In genomic region chr1:54016343-54017282, GRCh38 we compare ENCODE assay signal across 10 cellular contexts. TPM values are rescaled to one million over a fixed set of nuclear protein-coding genes. Genes with fewer than 3 reads are reported as not detected.
DNase-seq lines count a peak whose midpoint lies in the region; ATAC-seq, FAIRE-seq and TF ChIP-seq lines count a peak whose summit lies in the region.
"Had no signal": no experiment of that assay in that cellular context is flagged by ENCODE, and none has a peak within 500 bp of the region (broad histone marks: within the 10 kb centered on the region; RNA-seq: fewer than 3 reads in every experiment).

No MANE protein-coding gene starts in this region.

- H3K4me3 ChIP-seq in esophagus muscularis mucosa, result no peak overlapping the region

- 64% methylated on average over 8 of the region's 8 CpGs for WGBS in esophagus muscularis mucosa

- no peaks in the 10 kb centered on the region for H3K4me1 ChIP-seq in esophagus muscularis mucosa

- no peak for TF ChIP-seq CTCF in esophagus muscularis mucosa (IDR thresholded peaks at IDR 0.05)

- TF ChIP-seq POLR2A in H54 (IDR thresholded peaks at IDR 0.05; ENCODE audit: low read depth, low read length), result no peak
- TF ChIP-seq POLR2A in esophagus muscularis mucosa (IDR thresholded peaks at IDR 0.05; ENCODE audit: low read depth), result no peak

- H3K9me3 ChIP-seq in esophagus muscularis mucosa, result no peaks in the 10 kb centered on the region

- ATAC-seq in HG03280 (IDR thresholded peaks at IDR 0.05; ENCODE audit: unreplicated experiment), result no peak

- no peaks in the 10 kb centered on the region for H3K36me3 Mint-ChIP-seq in activated naive CD8-positive, alpha-beta T cell treated with anti-CD3 and anti-CD28 coated beads for 36 hours

- H3K27ac Mint-ChIP-seq in activated naive CD8-positive, alpha-beta T cell treated with anti-CD3 and anti-CD28 coated beads for 36 hours, result no peak overlapping the region

- H3K27me3 Mint-ChIP-seq in activated naive CD8-positive, alpha-beta T cell treated with anti-CD3 and anti-CD28 coated beads for 36 hours, result no peaks in the 10 kb centered on the region

- H3K4me3 Mint-ChIP-seq in activated naive CD8-positive, alpha-beta T cell treated with anti-CD3 and anti-CD28 coated beads for 36 hours, result no peak overlapping the region

- no peak for TF ChIP-seq EP300 in esophagus muscularis mucosa (IDR thresholded peaks at IDR 0.05)

- FAIRE-seq in H54 (lab: Jason Lieb, UNC), result no peak

- H3K4me1 Mint-ChIP-seq in activated naive CD8-positive, alpha-beta T cell treated with anti-CD3 and anti-CD28 coated beads for 36 hours, result no peaks in the 10 kb centered on the region

- no peaks in the 10 kb centered on the region for H3K9me3 Mint-ChIP-seq in activated naive CD8-positive, alpha-beta T cell treated with anti-CD3 and anti-CD28 coated beads for 36 hours

- H3K27ac ChIP-seq in esophagus muscularis mucosa (replicated peaks in 1 of 4), result no peak overlapping the region

- intact Hi-C loops in esophagus muscularis mucosa (cut with DNase I), result no loop called here

- no peaks in the 10 kb centered on the region for H3K36me3 ChIP-seq in esophagus muscularis mucosa

- H3K27me3 ChIP-seq in esophagus muscularis mucosa, result peaks cover 0 to 28% (median 0%) of the 10 kb centered on the region in 4 donors

- DNase-seq in H54 (ENCODE audit: insufficient read length, low spot score), result peak; percentile 80
- peak; percentile 12 for DNase-seq in NCI-H526 treated with DMSO at 0.1 percent for 48 hours (lab: John Stamatoyannopoulos, UW)
- DNase-seq in esophagus muscularis mucosa (ENCODE audit: extremely low spot score), result peak; percentile 85
- peak; percentile 85 for DNase-seq in renal cortical epithelial cell (ENCODE audit: low read depth)
- DNase-seq in activated gamma-delta T cell treated with Interleukin-2 at 50 U/mL for 16 hours, result no peak
- no peak for DNase-seq in activated naive CD8-positive, alpha-beta T cell treated with anti-CD3 and anti-CD28 coated beads for 36 hours
- DNase-seq: substantia nigra had no signal

RNA-seq across cellular contexts. Expression of gene LDLRAD1, which starts 1.4 kb away (rescaled TPM):
- not detected for total RNA-seq in esophagus muscularis mucosa
- not detected in 2 replicates for total RNA-seq in renal cortical epithelial cell
- not detected for total RNA-seq in activated naive CD8-positive, alpha-beta T cell treated with anti-CD3 and anti-CD28 coated beads for 36 hours
- total RNA-seq: glomerular endothelial cell, pulmonary artery endothelial cell had no signal

RNA-seq across cellular contexts. Expression of gene TMEM59, which starts 36.4 kb away (rescaled TPM):
- total RNA-seq in esophagus muscularis mucosa (100 to 1,000 TPM; 238 to 334 (median 288) TPM), renal cortical epithelial cell (227 and 426 TPM in 2 replicates)
- total RNA-seq in activated naive CD8-positive, alpha-beta T cell treated with anti-CD3 and anti-CD28 coated beads for 36 hours, result 10 to 100 TPM; 89.4 to 97.7 TPM

RNA-seq across cellular contexts. Expression of gene TCEANC2, which starts 36.8 kb away (rescaled TPM):
- total RNA-seq in esophagus muscularis mucosa (1 to 10 TPM; 4.8 to 8.6 (median 7.1) TPM), renal cortical epithelial cell (2.1 and 5.3 TPM in 2 replicates)
- total RNA-seq in activated naive CD8-positive, alpha-beta T cell treated with anti-CD3 and anti-CD28 coated beads for 36 hours, result 1 to 10 TPM; 7.7 to 8.3 TPM

Comparison
In these comparisons a context has a peak if more than half of its experiments do, and no peak if none do; other contexts are left out.
1. DNase-seq: peak in H54 (single experiment), NCI-H526 treated with DMSO at 0.1 percent for 48 hours (single experiment), esophagus muscularis mucosa (single experiment) and renal cortical epithelial cell (single experiment); none in activated gamma-delta T cell treated with Interleukin-2 at 50 U/mL for 16 hours (single experiment) and activated naive CD8-positive, alpha-beta T cell treated with anti-CD3 and anti-CD28 coated beads for 36 hours (single experiment).